In the genomic region with DNA sequence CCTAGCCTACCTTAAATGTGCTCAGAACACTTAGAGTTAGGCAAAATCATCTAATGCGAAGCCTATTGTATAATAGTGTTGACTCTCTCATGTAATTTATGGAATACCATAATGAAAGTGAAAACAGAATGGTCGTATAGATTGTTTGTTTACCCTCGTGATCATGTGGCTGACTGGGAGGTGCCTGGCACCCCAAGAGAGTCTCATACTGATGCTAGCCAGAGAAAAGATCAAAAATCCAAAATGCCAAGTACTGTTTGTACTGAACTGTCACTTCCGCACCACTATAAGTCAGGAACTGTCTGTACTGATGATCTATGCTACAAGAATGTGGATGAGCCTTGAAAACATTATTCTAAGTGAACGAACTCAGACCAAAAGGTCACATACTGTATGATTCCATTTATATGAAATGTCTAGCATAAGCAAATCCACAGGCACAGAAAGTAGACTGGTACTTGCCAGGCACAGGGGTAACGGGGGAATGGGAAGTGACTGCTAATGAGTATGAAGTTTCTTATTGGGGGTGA, we compare ENCODE assay signal across 2 cellular contexts.
TF ChIP-seq lines count a peak whose summit lies in the region.

No MANE protein-coding gene starts in this region.

TF ChIP-seq in A549, 52 proteins besides CTCF, POLR2A, EP300 and RAD21 (continues in another document):
- TF ChIP-seq, protein P1, sequence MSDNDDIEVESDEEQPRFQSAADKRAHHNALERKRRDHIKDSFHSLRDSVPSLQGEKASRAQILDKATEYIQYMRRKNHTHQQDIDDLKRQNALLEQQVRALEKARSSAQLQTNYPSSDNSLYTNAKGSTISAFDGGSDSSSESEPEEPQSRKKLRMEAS (IDR thresholded peaks at IDR 0.05): peak; percentile 79
- TF ChIP-seq HEYL (CRISPR knock-in tag; IDR thresholded peaks at IDR 0.05) (no peak), JUNB (IDR thresholded peaks at IDR 0.05) (peak; percentile 94), MAFK (IDR thresholded peaks at IDR 0.05; ENCODE audit: partially characterized antibody) (peak; percentile 76), RCOR1 (IDR thresholded peaks at IDR 0.05; ENCODE audit: low read depth, low read length) (no peak), JUN (IDR thresholded peaks at IDR 0.05) (peak; percentile 82 to 89; a peak in 4 of 5 replicates), RARB (CRISPR knock-in tag; IDR thresholded peaks at IDR 0.05) (peak; percentile 78), HOXA7 (CRISPR knock-in tag; IDR thresholded peaks at IDR 0.05) (no peak), ZFP36 (IDR thresholded peaks at IDR 0.05; ENCODE audit: borderline replicate concordance, partially characterized antibody) (no peak), CBX8 (IDR thresholded peaks at IDR 0.05) (no peak), RFX5 (IDR thresholded peaks at IDR 0.05) (no peak), HOXB5 (CRISPR knock-in tag; IDR thresholded peaks at IDR 0.05) (no peak), HOXB13 (CRISPR knock-in tag; IDR thresholded peaks at IDR 0.05; ENCODE audit: low read depth) (no peak), POLR2AphosphoS2 (conservative IDR thresholded peaks at IDR 0.05; ENCODE audit: low read length) (no peak), NR3C1 (IDR thresholded peaks at IDR 0.05) (peak; percentile 100; the same call in 1 of the 3 replicates), SREBF2 (IDR thresholded peaks at IDR 0.05) (no peak), GATA3 (IDR thresholded peaks at IDR 0.05; ENCODE audit: borderline replicate concordance) (peak; percentile 87), ESRRA (IDR thresholded peaks at IDR 0.05; ENCODE audit: borderline replicate concordance, low read length) (no peak), SMC3 (IDR thresholded peaks at IDR 0.05) (peak; percentile 40; the same call in 2 of the 3 replicates), KDM1A (IDR thresholded peaks at IDR 0.05; ENCODE audit: low read depth) (no peak), NFE2L2 (conservative IDR thresholded peaks at IDR 0.05; ENCODE audit: low read length) (no peak), ZC3H11A (IDR thresholded peaks at IDR 0.05) (no peak), ZSCAN20 (CRISPR knock-in tag; IDR thresholded peaks at IDR 0.05) (no peak), TFCP2L1 (CRISPR knock-in tag; IDR thresholded peaks at IDR 0.05) (no peak), NPAS2 (CRISPR knock-in tag; IDR thresholded peaks at IDR 0.05; ENCODE audit: borderline replicate concordance) (no peak), FOSL2 (IDR thresholded peaks at IDR 0.05) (peak; percentile 78), FOSL2 (CRISPR knock-in tag; IDR thresholded peaks at IDR 0.05) (peak; percentile 92), EHMT2 (IDR thresholded peaks at IDR 0.05; ENCODE audit: low read depth) (no peak), TP53 (CRISPR knock-in tag; IDR thresholded peaks at IDR 0.05) (no peak), ZNF302 (CRISPR knock-in tag; IDR thresholded peaks at IDR 0.05) (no peak), FOSB (CRISPR knock-in tag; IDR thresholded peaks at IDR 0.05) (no peak), MAZ (IDR thresholded peaks at IDR 0.05; ENCODE audit: borderline replicate concordance, low read depth, low read length) (no peak), HDAC2 (IDR thresholded peaks at IDR 0.05) (no peak), RNF2 (IDR thresholded peaks at IDR 0.05; ENCODE audit: borderline replicate concordance, low read depth) (no peak)
- TF ChIP-seq, protein P2, sequence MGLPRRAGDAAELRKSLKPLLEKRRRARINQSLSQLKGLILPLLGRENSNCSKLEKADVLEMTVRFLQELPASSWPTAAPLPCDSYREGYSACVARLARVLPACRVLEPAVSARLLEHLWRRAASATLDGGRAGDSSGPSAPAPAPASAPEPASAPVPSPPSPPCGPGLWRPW (IDR thresholded peaks at IDR 0.05): 0 out of 2 replicates have a peak, but pooled peaks have one; percentile 8
- TF ChIP-seq, protein P3, sequence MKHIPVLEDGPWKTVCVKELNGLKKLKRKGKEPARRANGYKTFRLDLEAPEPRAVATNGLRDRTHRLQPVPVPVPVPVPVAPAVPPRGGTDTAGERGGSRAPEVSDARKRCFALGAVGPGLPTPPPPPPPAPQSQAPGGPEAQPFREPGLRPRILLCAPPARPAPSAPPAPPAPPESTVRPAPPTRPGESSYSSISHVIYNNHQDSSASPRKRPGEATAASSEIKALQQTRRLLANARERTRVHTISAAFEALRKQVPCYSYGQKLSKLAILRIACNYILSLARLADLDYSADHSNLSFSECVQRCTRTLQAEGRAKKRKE (CRISPR knock-in tag; IDR thresholded peaks at IDR 0.05; ENCODE audit: low read depth): no peak
- TF ChIP-seq, protein P4, sequence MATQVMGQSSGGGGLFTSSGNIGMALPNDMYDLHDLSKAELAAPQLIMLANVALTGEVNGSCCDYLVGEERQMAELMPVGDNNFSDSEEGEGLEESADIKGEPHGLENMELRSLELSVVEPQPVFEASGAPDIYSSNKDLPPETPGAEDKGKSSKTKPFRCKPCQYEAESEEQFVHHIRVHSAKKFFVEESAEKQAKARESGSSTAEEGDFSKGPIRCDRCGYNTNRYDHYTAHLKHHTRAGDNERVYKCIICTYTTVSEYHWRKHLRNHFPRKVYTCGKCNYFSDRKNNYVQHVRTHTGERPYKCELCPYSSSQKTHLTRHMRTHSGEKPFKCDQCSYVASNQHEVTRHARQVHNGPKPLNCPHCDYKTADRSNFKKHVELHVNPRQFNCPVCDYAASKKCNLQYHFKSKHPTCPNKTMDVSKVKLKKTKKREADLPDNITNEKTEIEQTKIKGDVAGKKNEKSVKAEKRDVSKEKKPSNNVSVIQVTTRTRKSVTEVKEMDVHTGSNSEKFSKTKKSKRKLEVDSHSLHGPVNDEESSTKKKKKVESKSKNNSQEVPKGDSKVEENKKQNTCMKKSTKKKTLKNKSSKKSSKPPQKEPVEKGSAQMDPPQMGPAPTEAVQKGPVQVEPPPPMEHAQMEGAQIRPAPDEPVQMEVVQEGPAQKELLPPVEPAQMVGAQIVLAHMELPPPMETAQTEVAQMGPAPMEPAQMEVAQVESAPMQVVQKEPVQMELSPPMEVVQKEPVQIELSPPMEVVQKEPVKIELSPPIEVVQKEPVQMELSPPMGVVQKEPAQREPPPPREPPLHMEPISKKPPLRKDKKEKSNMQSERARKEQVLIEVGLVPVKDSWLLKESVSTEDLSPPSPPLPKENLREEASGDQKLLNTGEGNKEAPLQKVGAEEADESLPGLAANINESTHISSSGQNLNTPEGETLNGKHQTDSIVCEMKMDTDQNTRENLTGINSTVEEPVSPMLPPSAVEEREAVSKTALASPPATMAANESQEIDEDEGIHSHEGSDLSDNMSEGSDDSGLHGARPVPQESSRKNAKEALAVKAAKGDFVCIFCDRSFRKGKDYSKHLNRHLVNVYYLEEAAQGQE (IDR thresholded peaks at IDR 0.05): no peak
- TF ChIP-seq, protein P5, sequence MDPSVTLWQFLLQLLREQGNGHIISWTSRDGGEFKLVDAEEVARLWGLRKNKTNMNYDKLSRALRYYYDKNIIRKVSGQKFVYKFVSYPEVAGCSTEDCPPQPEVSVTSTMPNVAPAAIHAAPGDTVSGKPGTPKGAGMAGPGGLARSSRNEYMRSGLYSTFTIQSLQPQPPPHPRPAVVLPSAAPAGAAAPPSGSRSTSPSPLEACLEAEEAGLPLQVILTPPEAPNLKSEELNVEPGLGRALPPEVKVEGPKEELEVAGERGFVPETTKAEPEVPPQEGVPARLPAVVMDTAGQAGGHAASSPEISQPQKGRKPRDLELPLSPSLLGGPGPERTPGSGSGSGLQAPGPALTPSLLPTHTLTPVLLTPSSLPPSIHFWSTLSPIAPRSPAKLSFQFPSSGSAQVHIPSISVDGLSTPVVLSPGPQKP (IDR thresholded peaks at IDR 0.05; ENCODE audit: low read depth, low read length): no peak

TF ChIP-seq in GM12878, 131 proteins besides CTCF, POLR2A, EP300 and RAD21:
- TF ChIP-seq, protein P6, sequence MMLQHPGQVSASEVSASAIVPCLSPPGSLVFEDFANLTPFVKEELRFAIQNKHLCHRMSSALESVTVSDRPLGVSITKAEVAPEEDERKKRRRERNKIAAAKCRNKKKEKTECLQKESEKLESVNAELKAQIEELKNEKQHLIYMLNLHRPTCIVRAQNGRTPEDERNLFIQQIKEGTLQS (IDR thresholded peaks at IDR 0.05; ENCODE audit: borderline replicate concordance, extremely low read depth, low read depth, low read length): no peak
- peak in 1 of 2 experiments; percentile 92; a peak in 1 of 4 replicates for TF ChIP-seq ETV6 (conservative IDR thresholded peaks at IDR 0.05 in 1 of 2, IDR thresholded peaks at IDR 0.05 in 1 of 2; ENCODE audit: borderline replicate concordance in 1 of 2, low read depth in 1 of 2)
- TF ChIP-seq NFXL1 (IDR thresholded peaks at IDR 0.05; ENCODE audit: borderline replicate concordance): peak; percentile 40; the same call in 1 of the 2 replicates
